1 cellular context compared by ENCODE assay signal in genomic region chr1:214043167-214043566, GRCh38.
TF ChIP-seq lines count a peak whose summit lies in the region.

No MANE protein-coding gene starts in this region.

TF ChIP-seq in H1, 55 proteins besides CTCF, POLR2A, EP300 and RAD21 (continued from another document):
- TF ChIP-seq NANOG (IDR thresholded peaks at IDR 0.05; ENCODE audit: insufficient read depth, low read depth, low read length, poor library complexity, severe bottlenecking): no peak
- TF ChIP-seq TBP (IDR thresholded peaks at IDR 0.05; ENCODE audit: low read depth, low read length): no peak
- no peak for TF ChIP-seq BRCA1 (IDR thresholded peaks at IDR 0.05; ENCODE audit: low read depth, low read length)
